In genomic region chr7:21198929-21199328, GRCh38 we compare ENCODE assay signal across 24 cellular contexts.
"Had no signal": no experiment of that assay in that cellular context is flagged by ENCODE, and none has a peak within 500 bp of the region (broad histone marks: within the 10 kb centered on the region; RNA-seq: fewer than 3 reads in every experiment).

No MANE protein-coding gene starts in this region.

- H3K4me1 ChIP-seq: adrenal gland had no signal

- H3K36me3 ChIP-seq: adrenal gland, brain microvascular endothelial cell had no signal

- H3K27me3 ChIP-seq: adrenal gland, brain microvascular endothelial cell had no signal

- H3K27ac ChIP-seq: adrenal gland, brain microvascular endothelial cell, coronary artery, dorsolateral prefrontal cortex had no signal

- ATAC-seq: activated CD4-positive, alpha-beta T cell treated with anti-CD3 and anti-CD28 coated beads for 36 hours; activated CD8-positive, alpha-beta memory T cell treated with anti-CD3 and anti-CD28 coated beads, Interleukin-2, amount 10 ng/mL, durations not matched to agents 7 days and 5 days; activated CD8-positive, alpha-beta T cell treated with anti-CD3 and anti-CD28 coated beads, Interleukin-2, amount 10 ng/mL, durations not matched to agents 7 days and 5 days; activated naive CD8-positive, alpha-beta T cell treated with anti-CD3 and anti-CD28 coated beads, Interleukin-2, amount 50 U/mL, for 24 hours; esophagus mucosa had no signal

- H3K9me3 ChIP-seq: adrenal gland had no signal

- DNase-seq: activated CD4-positive, alpha-beta memory T cell treated with anti-CD3 and anti-CD28 coated beads for 36 hours; activated CD4-positive, alpha-beta T cell treated with anti-CD3 and anti-CD28 coated beads for 36 hours; activated CD4-positive, alpha-beta T cell treated with anti-CD3 and anti-CD28 coated beads, Interleukin-2, amount 10 ng/mL, durations not matched to agents 24 days and 14 days; activated CD4-positive, CD25-positive, alpha-beta regulatory T cell; activated CD4-positive, CD25-positive, alpha-beta regulatory T cell treated with anti-CD3 and anti-CD28 coated beads, Interleukin-2, amount 50 U/mL, for 72 hours; activated CD8-positive, alpha-beta memory T cell treated with anti-CD3 and anti-CD28 coated beads, Interleukin-2, amount 10 ng/mL, durations not matched to agents 7 days and 5 days; activated CD8-positive, alpha-beta memory T cell treated with anti-CD3 and anti-CD28 coated beads, Interleukin-2, amount 50 U/mL, for 4 hours; activated CD8-positive, alpha-beta T cell treated with anti-CD3 and anti-CD28 coated beads, Interleukin-2, amount 10 ng/mL, durations not matched to agents 7 days and 5 days; activated effector memory CD4-positive, alpha-beta T cell treated with anti-CD3 and anti-CD28 coated beads, Interleukin-2, amount 50 U/mL, for 16 hours; activated naive CD4-positive, alpha-beta T cell treated with anti-CD3 and anti-CD28 coated beads for 36 hours; activated naive CD8-positive, alpha-beta T cell treated with anti-CD3 and anti-CD28 coated beads for 36 hours; activated naive CD8-positive, alpha-beta T cell treated with anti-CD3 and anti-CD28 coated beads, Interleukin-2, amount 50 U/mL, for 24 hours; activated T-cell treated with anti-CD3 and anti-CD28 coated beads, Interleukin-2, amount 50 U/mL, for 1 hour; activated T-cell treated with anti-CD3 and anti-CD28 coated beads, Interleukin-2, amount 50 U/mL, for 48 hours; adrenal gland; brain microvascular endothelial cell; dorsolateral prefrontal cortex; effector memory CD4-positive, alpha-beta T cell; endodermal cell; foreskin fibroblast; head of caudate nucleus; hippocampal formation had no signal

- H3K4me3 ChIP-seq: adrenal gland, coronary artery, dorsolateral prefrontal cortex had no signal
